In the genomic region with DNA sequence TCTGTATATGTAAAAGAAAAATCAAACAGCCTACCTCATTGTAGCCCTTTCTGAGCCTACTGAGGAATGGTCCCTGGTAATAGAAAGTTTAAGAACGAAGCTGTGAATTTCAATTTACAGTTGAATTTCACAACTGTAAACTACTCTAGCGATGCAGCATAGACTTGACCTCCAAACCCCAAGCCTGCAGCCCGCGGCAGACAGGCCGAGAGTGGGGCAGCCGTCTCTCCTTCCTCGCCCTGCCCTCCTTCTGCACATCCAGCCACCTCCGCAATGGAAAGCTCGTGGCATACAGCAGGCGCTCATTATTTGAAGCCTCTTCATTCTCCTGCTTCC, we compare ENCODE assay signal across 9 cellular contexts. TPM values are rescaled to one million over a fixed set of nuclear protein-coding genes. Genes with fewer than 3 reads are reported as not detected.
A peak's percentile ranks its signal among the peaks of the same experiment; 100 is the strongest.
DNase-seq lines count a peak whose midpoint lies in the region; ATAC-seq, FAIRE-seq and TF ChIP-seq lines count a peak whose summit lies in the region.
"Had no signal": no experiment of that assay in that cellular context is flagged by ENCODE, and none has a peak within 500 bp of the region (broad histone marks: within the 10 kb centered on the region; RNA-seq: fewer than 3 reads in every experiment).

No MANE protein-coding gene starts in this region.

- H2AK5ac ChIP-seq in mesendoderm (ENCODE audit: low read length) = no peak overlapping the region

- no peak overlapping the region for H4K5ac ChIP-seq in mesendoderm (ENCODE audit: low read length)

- POLR2A ChIA-PET in GM12878 (lab: Charles Lee) = no interaction called here

- H3F3A ChIP-seq in DOHH2 (ENCODE audit: control insufficient read depth, insufficient read depth) = no peaks in the 10 kb centered on the region

- peak; percentile 12 for ATAC-seq in HG02943 (IDR thresholded peaks at IDR 0.05; ENCODE audit: low read depth, unreplicated experiment)
- ATAC-seq in GM12878 = peak; percentile 3; the same call in 1 of the 3 replicates

- H3K56ac ChIP-seq in mesendoderm (ENCODE audit: low read length) = peak overlapping the region; percentile 92

- no peaks in the 10 kb centered on the region for H3K79me2 ChIP-seq in DOHH2 (ENCODE audit: control insufficient read depth, low read length)
- H3K79me2 ChIP-seq in GM12878 (ENCODE audit: control insufficient read depth, insufficient read depth, low read length) = no peaks in the 10 kb centered on the region
- H3K79me2 ChIP-seq in mesendoderm (ENCODE audit: control insufficient read depth, insufficient read depth, low read length) = no peaks in the 10 kb centered on the region

- H3K23ac ChIP-seq in mesendoderm (ENCODE audit: low read length) = no peak overlapping the region

- peak overlapping the region; percentile 98 for H3K4me2 ChIP-seq in DOHH2 (ENCODE audit: low read length)
- H3K4me2 ChIP-seq in GM12878 (ENCODE audit: control insufficient read depth, insufficient read depth) = peak overlapping the region; percentile 71
- peak overlapping the region; percentile 61 for H3K4me2 ChIP-seq in mesendoderm (ENCODE audit: low read length)

- H2BK5ac ChIP-seq in mesendoderm (ENCODE audit: low read length) = no peak overlapping the region

- TF ChIP-seq POLR2A in GM12878 (IDR thresholded peaks at IDR 0.05; ENCODE audit: low read depth, low read length) = no peak

- peaks cover 34% of the 10 kb centered on the region for H3K27me3 ChIP-seq in DOHH2 (ENCODE audit: control insufficient read depth, low read length)
- no peaks in the 10 kb centered on the region; a peak in 1 of 4 replicates for H3K27me3 ChIP-seq in GM12878 (replicated peaks in 1 of 2; ENCODE audit: control insufficient read depth in 2 of 2, insufficient read depth in 2 of 2, low read length in 1 of 2)
- no peaks in the 10 kb centered on the region for H3K27me3 ChIP-seq in mesendoderm (ENCODE audit: insufficient read depth, low read length, poor library complexity)

- FAIRE-seq in GM12878 (lab: Jason Lieb, UNC) (no peak), RCC 7860 (lab: Jason Lieb, UNC) (no peak)

- no peak for TF ChIP-seq RAD21 in GM12878 (IDR thresholded peaks at IDR 0.05; ENCODE audit: insufficient read depth, low read depth, low read length)

- H3K4ac ChIP-seq in mesendoderm (ENCODE audit: low read depth, low read length) = no peak overlapping the region

- no peak overlapping the region for H2BK120ac ChIP-seq in mesendoderm (ENCODE audit: low read depth, low read length)

- H3K27ac ChIP-seq in DOHH2 (ENCODE audit: low read depth, low read length) (no peak overlapping the region), GM12878 (ENCODE audit: control insufficient read depth, insufficient read depth) (no peak overlapping the region), mesendoderm (ENCODE audit: low read depth, low read length) (no peak overlapping the region)

- RAD21 ChIA-PET in GM12878 (lab: Charles Lee; ENCODE audit: unreplicated experiment) = interaction anchor here (0.7 to 1.9 kb wide), 6 partner anchors 103 to 278 kb away, joined by 3 to 10 read pairs (median 5); no protein-coding TSS in a partner anchor

- no peak overlapping the region for H2BK15ac ChIP-seq in mesendoderm (replicated peaks; ENCODE audit: low read depth)

- 50% methylated on average over 10 of the region's 10 CpGs for WGBS in GM12878 (ENCODE audit: insufficient coverage, insufficient replicate concordance, low lambda C conversion rate, missing lambda C conversion rate)
- WGBS in mesendoderm (ENCODE audit: extremely low coverage, insufficient coverage, low lambda C conversion rate) = no CpG with 5 or more reads among the region's 10 CpGs

- no peak overlapping the region for H3K18ac ChIP-seq in mesendoderm (ENCODE audit: low read length)

- CTCF ChIA-PET in GM12878 (lab: Yijun Ruan, JAX) = interaction anchor here (0.6 to 5.2 kb wide), 30 partner anchors 8 to 586 kb away, joined by 3 to 61 read pairs (median 4); a partner anchor contains a TSS

- H3K4me3 ChIP-seq in DOHH2 (ENCODE audit: low read length) (peak overlapping the region; percentile 92), GM12878 (no peak overlapping the region), mesendoderm (ENCODE audit: low read length) (no peak overlapping the region)

- intact Hi-C loops in GM12878 (cut with micrococcal nuclease; ENCODE audit: unreplicated experiment) = loop anchor here (2.0 kb wide), 1 partner anchor 112 kb away; no protein-coding TSS in a partner anchor
- intact Hi-C loops in posterior cingulate gyrus (cut with DNase I) = loop anchor here (2.0 to 10.0 kb wide), 5 partner anchors 67 to 336 kb away; no protein-coding TSS in a partner anchor

- H3K79me1 ChIP-seq in mesendoderm (ENCODE audit: low read length) = no peaks in the 10 kb centered on the region

- H4K20me1 ChIP-seq in DOHH2 (ENCODE audit: control insufficient read depth, insufficient read depth, low read depth, low read length) (no peaks in the 10 kb centered on the region), GM12878 (ENCODE audit: control insufficient read depth, insufficient read depth) (no peaks in the 10 kb centered on the region)

- H3K9me3 ChIP-seq in DOHH2 (ENCODE audit: control insufficient read depth, insufficient read depth, low read length) (no peaks in the 10 kb centered on the region), GM12878 (replicated peaks; ENCODE audit: control insufficient read depth, insufficient read depth, low read length) (no peaks in the 10 kb centered on the region)

- TF ChIP-seq EP300 in GM12878 (IDR thresholded peaks at IDR 0.05; ENCODE audit: borderline replicate concordance in 1 of 2, control insufficient read depth in 1 of 2, low read depth in 2 of 2, low read length in 2 of 2) = no peak

- H3K4me1 ChIP-seq in DOHH2 (ENCODE audit: control insufficient read depth, low read length) (peaks cover 13% of the 10 kb centered on the region), GM12878 (ENCODE audit: control insufficient read depth, insufficient read depth, low read length) (no peaks in the 10 kb centered on the region), mesendoderm (ENCODE audit: control insufficient read depth, low read depth, low read length) (peaks cover 3% of the 10 kb centered on the region)

- peak overlapping the region; percentile 63 for H2AFZ ChIP-seq in GM12878 (ENCODE audit: control insufficient read depth, low read depth, low read length)

- no peaks in the 10 kb centered on the region for H3K9me2 ChIP-seq in DOHH2 (replicated peaks; ENCODE audit: control insufficient read depth, low read length)

- no peak overlapping the region for H4K8ac ChIP-seq in mesendoderm (ENCODE audit: low read depth, low read length)

- H3K36me3 ChIP-seq in DOHH2 (ENCODE audit: control insufficient read depth, low read length) = no peaks in the 10 kb centered on the region
- H3K36me3 ChIP-seq in GM12878 (ENCODE audit: control insufficient read depth in 2 of 2, insufficient read depth in 2 of 2, low read length in 1 of 2) = no peaks in the 10 kb centered on the region
- H3K36me3 ChIP-seq in mesendoderm (ENCODE audit: control insufficient read depth, insufficient read depth, low read length) = no peaks in the 10 kb centered on the region

- no peak for DNase-seq in GM12878 (ENCODE audit: low read depth, low spot score)
- DNase-seq in mesendoderm = no peak
- DNase-seq in RCC 7860 (ENCODE audit: low spot score) = no peak
- no peak for DNase-seq in posterior cingulate gyrus
- no peak for DNase-seq in NCI-H187 (lab: John Stamatoyannopoulos, UW)
- no peak for DNase-seq in T-helper 9 cell

- H3K9ac ChIP-seq in GM12878 (ENCODE audit: control insufficient read depth, insufficient read depth, low read length) = no peak overlapping the region; the same call in 1 of the 2 replicates
- peak overlapping the region; percentile 75 for H3K9ac ChIP-seq in mesendoderm (ENCODE audit: low read length)

- in situ Hi-C loops in GM12878 (cut with MboI) = no loop called here

- SMC1A ChIA-PET in GM12878 (lab: Charles Lee; ENCODE audit: uncharacterized antibody, unreplicated experiment) = interaction anchor here (0.7 to 2.3 kb wide), 6 partner anchors 8 to 288 kb away, joined by 3 to 20 read pairs (median 4); no protein-coding TSS in a partner anchor

- TF ChIP-seq CTCF in DOHH2 (IDR thresholded peaks at IDR 0.05; ENCODE audit: low read depth, low read length, poor library complexity, severe bottlenecking) (no peak), GM12878 (IDR thresholded peaks at IDR 0.05 in 2 of 3, conservative IDR thresholded peaks at IDR 0.05 in 1 of 3; ENCODE audit: control insufficient read depth in 2 of 3, extremely low read depth in 1 of 3, insufficient read depth in 1 of 3, low read depth in 3 of 3, low read length in 3 of 3) (no peak)

- no TSS peak for BruUV-seq in GM12878 (replicated peaks; lab: Mats Ljungman, UMichigan)

RNA-seq across cellular contexts. Expression of a gene that starts 15.3 kb away (rescaled TPM):
- total RNA-seq in GM12878 (2013; cell fraction: nucleolus; rRNA removed) = not detected in 2 replicates
- not detected in 2 replicates for total RNA-seq in GM12878 (2014; rRNA removed)
- total RNA-seq in GM12878 (2014; rRNA removed; fragmentation: Illumina TruSeq; extraction: Trizol) = not detected in 2 replicates
- not detected in 2 replicates for total RNA-seq in GM12878 (2021)
- not detected for polyA plus RNA-seq in GM12878 (2011; ENCODE audit: low read depth)
- not detected in 2 replicates for polyA plus RNA-seq in GM12878 (2011; rRNA removed)
- not detected in 2 replicates for polyA plus RNA-seq in GM12878 (2011; cell fraction: cytosol; rRNA removed)
- polyA plus RNA-seq in GM12878 (2011; cell fraction: nucleus; rRNA removed) = not detected in 2 replicates
- not detected in 2 replicates for polyA plus RNA-seq in GM12878 (2012)
- not detected in 2 replicates for polyA plus RNA-seq in GM12878 (2014; fragmentation: Illumina TruSeq; extraction: Trizol)
- polyA plus RNA-seq in GM12878 (2014; fragmentation: Nextera tagmentation; extraction: Ambion mirVana) = not detected
- not detected in 2 replicates for polyA plus RNA-seq in GM12878 (2014; rRNA removed)
- not detected for polyA plus RNA-seq in GM12878 (2016; fragmentation: Nextera tagmentation; extraction: Ambion mirVana)
- not detected in 2 replicates for polyA minus RNA-seq in GM12878 (2011; rRNA and poly(A)+ RNA removed)
- not detected in 2 replicates for polyA minus RNA-seq in GM12878 (2011; cell fraction: cytosol; rRNA and poly(A)+ RNA removed)
- not detected in 2 replicates for polyA minus RNA-seq in GM12878 (2011; cell fraction: nucleus; rRNA and poly(A)+ RNA removed)
- not detected for polyA plus RNA-seq in mesendoderm (2013, experiment 1 of 2)
- polyA plus RNA-seq in mesendoderm (2013, experiment 2 of 2) = not detected
- total RNA-seq: pulmonary artery endothelial cell had no signal

RNA-seq across cellular contexts. Expression of a gene that starts 19.2 kb away (rescaled TPM):
- 151 and 154 TPM in 2 replicates for total RNA-seq in GM12878 (2013; cell fraction: nucleolus; rRNA removed)
- total RNA-seq in GM12878 (2014; rRNA removed) = 106 and 109 TPM in 2 replicates
- total RNA-seq in GM12878 (2014; rRNA removed; fragmentation: Illumina TruSeq; extraction: Trizol) = 70.4 and 70.8 TPM in 2 replicates
- total RNA-seq in GM12878 (2021) = 78.1 and 85.3 TPM in 2 replicates
- polyA plus RNA-seq in GM12878 (2011; ENCODE audit: low read depth) = 105 TPM
- polyA plus RNA-seq in GM12878 (2011; rRNA removed) = 110 and 130 TPM in 2 replicates
- polyA plus RNA-seq in GM12878 (2011; cell fraction: cytosol; rRNA removed) = 128 and 139 TPM in 2 replicates
- polyA plus RNA-seq in GM12878 (2011; cell fraction: nucleus; rRNA removed) = 481 and 484 TPM in 2 replicates
- polyA plus RNA-seq in GM12878 (2012) = 53.9 and 63.8 TPM in 2 replicates
- 94.9 and 99.1 TPM in 2 replicates for polyA plus RNA-seq in GM12878 (2014; fragmentation: Illumina TruSeq; extraction: Trizol)
- polyA plus RNA-seq in GM12878 (2014; fragmentation: Nextera tagmentation; extraction: Ambion mirVana) = 10 to 100 TPM; 86.8 to 95.4 TPM
- polyA plus RNA-seq in GM12878 (2014; rRNA removed) = 122 and 129 TPM in 2 replicates
- polyA plus RNA-seq in GM12878 (2016; fragmentation: Nextera tagmentation; extraction: Ambion mirVana) = 100 to 1,000 TPM in 1 of 2 experiments, 10 to 100 TPM in 1; 99.6 to 110 TPM
- polyA minus RNA-seq in GM12878 (2011; rRNA and poly(A)+ RNA removed) = 57.2 and 65.5 TPM in 2 replicates
- polyA minus RNA-seq in GM12878 (2011; cell fraction: cytosol; rRNA and poly(A)+ RNA removed) = 20.0 and 21.1 TPM in 2 replicates
- 69.5 and 90.8 TPM in 2 replicates for polyA minus RNA-seq in GM12878 (2011; cell fraction: nucleus; rRNA and poly(A)+ RNA removed)
- 74.8 TPM for polyA plus RNA-seq in mesendoderm (2013, experiment 1 of 2)
- polyA plus RNA-seq in mesendoderm (2013, experiment 2 of 2) = 69.2 TPM

RNA-seq across cellular contexts. Expression of a gene that starts 28.5 kb away (rescaled TPM):
- total RNA-seq in GM12878 (2013; cell fraction: nucleolus; rRNA removed) = not detected in 2 replicates
- not detected in 2 replicates for total RNA-seq in GM12878 (2014; rRNA removed)
- not detected in 2 replicates for total RNA-seq in GM12878 (2014; rRNA removed; fragmentation: Illumina TruSeq; extraction: Trizol)
- total RNA-seq in GM12878 (2021) = not detected in 2 replicates
- polyA plus RNA-seq in GM12878 (2011; ENCODE audit: low read depth) = not detected
- 0.11 and 0.13 TPM in 2 replicates for polyA plus RNA-seq in GM12878 (2011; rRNA removed)
- 0.06 and 0.12 TPM in 2 replicates for polyA plus RNA-seq in GM12878 (2011; cell fraction: cytosol; rRNA removed)
- 0.37 and 0.40 TPM in 2 replicates for polyA plus RNA-seq in GM12878 (2011; cell fraction: nucleus; rRNA removed)
- polyA plus RNA-seq in GM12878 (2012) = 0.12 and 0.17 TPM in 2 replicates
- polyA plus RNA-seq in GM12878 (2014; fragmentation: Illumina TruSeq; extraction: Trizol) = 0.10 and 0.17 TPM in 2 replicates
- polyA plus RNA-seq in GM12878 (2014; fragmentation: Nextera tagmentation; extraction: Ambion mirVana) = not detected
- 0.06 and 0.11 TPM in 2 replicates for polyA plus RNA-seq in GM12878 (2014; rRNA removed)
- polyA plus RNA-seq in GM12878 (2016; fragmentation: Nextera tagmentation; extraction: Ambion mirVana) = under 1 TPM in 1 of 2 experiments, not detected in 1; 0.14 TPM
- polyA minus RNA-seq in GM12878 (2011; rRNA and poly(A)+ RNA removed) = 0.22 and 0.36 TPM in 2 replicates
- polyA minus RNA-seq in GM12878 (2011; cell fraction: cytosol; rRNA and poly(A)+ RNA removed) = not detected in 2 replicates
- 0.24 and 0.48 TPM in 2 replicates for polyA minus RNA-seq in GM12878 (2011; cell fraction: nucleus; rRNA and poly(A)+ RNA removed)
- polyA plus RNA-seq in mesendoderm (2013, experiment 1 of 2) = 0.03 TPM
- 0.04 TPM for polyA plus RNA-seq in mesendoderm (2013, experiment 2 of 2)
- total RNA-seq: pulmonary artery endothelial cell had no signal

RNA-seq across cellular contexts. Expression of a gene that starts 54.2 kb away (rescaled TPM):
- not detected in 2 replicates for total RNA-seq in GM12878 (2013; cell fraction: nucleolus; rRNA removed)
- total RNA-seq in GM12878 (2014; rRNA removed) = not detected in 2 replicates
- not detected in 2 replicates for total RNA-seq in GM12878 (2014; rRNA removed; fragmentation: Illumina TruSeq; extraction: Trizol)
- total RNA-seq in GM12878 (2021) = 0.49 and 0.56 TPM in 2 replicates
- not detected for polyA plus RNA-seq in GM12878 (2011; ENCODE audit: low read depth)
- not detected in 2 replicates for polyA plus RNA-seq in GM12878 (2011; rRNA removed)
- polyA plus RNA-seq in GM12878 (2011; cell fraction: cytosol; rRNA removed) = 0.15 TPM in 1 of 2 replicates, not detected in the other
- polyA plus RNA-seq in GM12878 (2011; cell fraction: nucleus; rRNA removed) = 0.19 TPM in 1 of 2 replicates, not detected in the other
- 0.22 TPM in 1 of 2 replicates, not detected in the other for polyA plus RNA-seq in GM12878 (2012)
- polyA plus RNA-seq in GM12878 (2014; fragmentation: Illumina TruSeq; extraction: Trizol) = not detected in 2 replicates
- polyA plus RNA-seq in GM12878 (2014; fragmentation: Nextera tagmentation; extraction: Ambion mirVana) = not detected
- not detected in 2 replicates for polyA plus RNA-seq in GM12878 (2014; rRNA removed)
- under 1 TPM in 1 of 2 experiments, not detected in 1; 0.15 TPM for polyA plus RNA-seq in GM12878 (2016; fragmentation: Nextera tagmentation; extraction: Ambion mirVana)
- polyA minus RNA-seq in GM12878 (2011; rRNA and poly(A)+ RNA removed) = not detected in 2 replicates
- polyA minus RNA-seq in GM12878 (2011; cell fraction: cytosol; rRNA and poly(A)+ RNA removed) = not detected in 2 replicates
- not detected in 2 replicates for polyA minus RNA-seq in GM12878 (2011; cell fraction: nucleus; rRNA and poly(A)+ RNA removed)
- polyA plus RNA-seq in mesendoderm (2013, experiment 1 of 2) = 22.2 TPM
- polyA plus RNA-seq in mesendoderm (2013, experiment 2 of 2) = 22.7 TPM

RNA-seq across cellular contexts. Expression of a gene that starts 59.4 kb away (rescaled TPM):
- total RNA-seq in GM12878 (2013; cell fraction: nucleolus; rRNA removed) = not detected in 2 replicates
- total RNA-seq in GM12878 (2014; rRNA removed) (not detected in 2 replicates), GM12878 (2014; rRNA removed; fragmentation: Illumina TruSeq; extraction: Trizol) (not detected in 2 replicates), GM12878 (2021) (not detected in 2 replicates)
- polyA plus RNA-seq in GM12878 (2011; ENCODE audit: low read depth) = not detected
- polyA plus RNA-seq in GM12878 (2011; rRNA removed) (not detected in 2 replicates), GM12878 (2014; fragmentation: Illumina TruSeq; extraction: Trizol) (not detected in 2 replicates), GM12878 (2014; fragmentation: Nextera tagmentation; extraction: Ambion mirVana) (not detected), GM12878 (2014; rRNA removed) (not detected in 2 replicates), GM12878 (2016; fragmentation: Nextera tagmentation; extraction: Ambion mirVana) (not detected)
- polyA plus RNA-seq in GM12878 (2011; cell fraction: cytosol; rRNA removed) = not detected in 2 replicates
- polyA plus RNA-seq in GM12878 (2011; cell fraction: nucleus; rRNA removed) = not detected in 2 replicates
- polyA plus RNA-seq in GM12878 (2012) = not detected in 2 replicates
- not detected in 2 replicates for polyA minus RNA-seq in GM12878 (2011; rRNA and poly(A)+ RNA removed)
- polyA minus RNA-seq in GM12878 (2011; cell fraction: cytosol; rRNA and poly(A)+ RNA removed) = not detected in 2 replicates
- polyA minus RNA-seq in GM12878 (2011; cell fraction: nucleus; rRNA and poly(A)+ RNA removed) = not detected in 2 replicates
- 0.06 TPM for polyA plus RNA-seq in mesendoderm (2013, experiment 1 of 2)
- polyA plus RNA-seq in mesendoderm (2013, experiment 2 of 2) = not detected
- total RNA-seq: pulmonary artery endothelial cell had no signal
